ENCODE assay signal across 8 cellular contexts in genomic region chr22:50201191-50202129, GRCh38. TPM values are rescaled to one million over a fixed set of nuclear protein-coding genes. Genes with fewer than 3 reads are reported as not detected.
A peak's percentile ranks its signal among the peaks of the same experiment; 100 is the strongest.
DNase-seq lines count a peak whose midpoint lies in the region; ATAC-seq, FAIRE-seq and TF ChIP-seq lines count a peak whose summit lies in the region.

No MANE protein-coding gene starts in this region.

- no peak for FAIRE-seq in astrocyte (lab: Jason Lieb, UNC)
- FAIRE-seq in keratinocyte (lab: Jason Lieb, UNC), result no peak

- H3K36me3 ChIP-seq in CD4-positive, CD25-positive, alpha-beta regulatory T cell (ENCODE audit: control insufficient read depth, insufficient read depth, low read length), result peaks cover 11% of the 10 kb centered on the region
- peaks cover 30% of the 10 kb centered on the region for H3K36me3 ChIP-seq in HUES48 (ENCODE audit: control insufficient read depth, insufficient read depth, low read length)
- peaks cover 8% of the 10 kb centered on the region for H3K36me3 ChIP-seq in astrocyte (ENCODE audit: insufficient read depth, low read length)
- peaks cover 12 to 28% of the 10 kb centered on the region in 2 experiments for H3K36me3 ChIP-seq in keratinocyte (ENCODE audit: control insufficient read depth in 2 of 2, extremely low read depth in 1 of 2, insufficient read depth in 2 of 2, low read length in 2 of 2)

- peak; percentile 16 to 18 for ATAC-seq in CD4-positive, CD25-positive, alpha-beta regulatory T cell (ENCODE audit: low read depth in 2 of 2)
- ATAC-seq in GM21367 (IDR thresholded peaks at IDR 0.05; ENCODE audit: unreplicated experiment), result peak; percentile 15
- peak; percentile 49 for ATAC-seq in stimulated activated naive CD8-positive, alpha-beta T cell treated with anti-CD3 and anti-CD28 coated beads, Interleukin-15, amount 100 ng/mL, for 72 hours

- H3K27ac Mint-ChIP-seq in CD4-positive, CD25-positive, alpha-beta regulatory T cell, result peak overlapping the region in 2 of 3 donors; percentile 86
- H3K27ac Mint-ChIP-seq in astrocyte (ENCODE audit: unreplicated experiment), result no peak overlapping the region
- H3K27ac Mint-ChIP-seq in stimulated activated naive CD8-positive, alpha-beta T cell treated with anti-CD3 and anti-CD28 coated beads, Interleukin-15, amount 100 ng/mL, for 72 hours, result peak overlapping the region in 1 of 2 donors; percentile 83

- peak overlapping the region; percentile 97 for H3K4me2 ChIP-seq in astrocyte (ENCODE audit: low read length)
- peak overlapping the region; percentile 85 for H3K4me2 ChIP-seq in keratinocyte (ENCODE audit: control insufficient read depth, extremely low read depth, insufficient read depth, low read depth, low read length)

- H2AFZ ChIP-seq in astrocyte (ENCODE audit: low read depth, low read length) (peak overlapping the region; percentile 56), keratinocyte (ENCODE audit: control insufficient read depth, low read length) (no peak overlapping the region)

- peaks cover 46% of the 10 kb centered on the region for H4K20me1 ChIP-seq in astrocyte (ENCODE audit: insufficient read depth, low read length)
- no peaks in the 10 kb centered on the region for H4K20me1 ChIP-seq in keratinocyte (ENCODE audit: control insufficient read depth, extremely low read depth, insufficient read depth, low read length)

- DNase-seq in CD4-positive, CD25-positive, alpha-beta regulatory T cell, result no peak
- DNase-seq in astrocyte (ENCODE audit: low read depth) (no peak), keratinocyte (ENCODE audit: low read depth, low spot score) (no peak), retina (no peak), LoVo (ENCODE audit: low spot score) (no peak)
- DNase-seq in stimulated activated naive CD8-positive, alpha-beta T cell treated with anti-CD3 and anti-CD28 coated beads, Interleukin-15, amount 100 ng/mL, for 72 hours, result no peak

- peak overlapping the region; percentile 61 for H3K27ac ChIP-seq in CD4-positive, CD25-positive, alpha-beta regulatory T cell (ENCODE audit: insufficient read depth, low read length, poor library complexity, severe bottlenecking)
- H3K27ac ChIP-seq in HUES48 (ENCODE audit: low read depth, low read length) (no peak overlapping the region), astrocyte (ENCODE audit: low read depth, low read length) (no peak overlapping the region), keratinocyte (ENCODE audit: control insufficient read depth, insufficient read depth, low read length) (peak overlapping the region; percentile 40)

- no peaks in the 10 kb centered on the region for H3K27me3 Mint-ChIP-seq in CD4-positive, CD25-positive, alpha-beta regulatory T cell
- H3K27me3 Mint-ChIP-seq in astrocyte (ENCODE audit: low read depth, unreplicated experiment), result no peaks in the 10 kb centered on the region
- no peaks in the 10 kb centered on the region for H3K27me3 Mint-ChIP-seq in stimulated activated naive CD8-positive, alpha-beta T cell treated with anti-CD3 and anti-CD28 coated beads, Interleukin-15, amount 100 ng/mL, for 72 hours

- no peaks in the 10 kb centered on the region for H3K27me3 ChIP-seq in CD4-positive, CD25-positive, alpha-beta regulatory T cell (ENCODE audit: control insufficient read depth, insufficient read depth, low read length)
- H3K27me3 ChIP-seq in HUES48 (ENCODE audit: control insufficient read depth, insufficient read depth, low read length), result no peaks in the 10 kb centered on the region
- H3K27me3 ChIP-seq in astrocyte (ENCODE audit: insufficient read depth, low read length), result no peaks in the 10 kb centered on the region
- no peaks in the 10 kb centered on the region for H3K27me3 ChIP-seq in keratinocyte (ENCODE audit: control insufficient read depth, extremely low read depth, insufficient read depth, low read length)

- H3K4me1 ChIP-seq in CD4-positive, CD25-positive, alpha-beta regulatory T cell (ENCODE audit: control insufficient read depth, insufficient read depth, low read length, poor library complexity, severe bottlenecking), result peaks cover 24% of the 10 kb centered on the region
- H3K4me1 ChIP-seq in HUES48 (ENCODE audit: control insufficient read depth, insufficient read depth, low read length) (0 out of 2 replicates have a peak, but pooled peaks cover 6% of the 10 kb centered on the region), astrocyte (ENCODE audit: insufficient read depth, low read length) (peaks cover 13% of the 10 kb centered on the region), keratinocyte (ENCODE audit: control insufficient read depth, extremely low read depth, insufficient read depth, low read length) (peaks cover 11% of the 10 kb centered on the region)

- dilution Hi-C loops in keratinocyte (cut with MboI; ENCODE audit: extremely low pct_ligation_motif_present, low sequenced_read_pairs), result no loop called here

- H3K9me3 Mint-ChIP-seq in CD4-positive, CD25-positive, alpha-beta regulatory T cell, result no peaks in the 10 kb centered on the region
- H3K9me3 Mint-ChIP-seq in astrocyte (ENCODE audit: unreplicated experiment), result no peaks in the 10 kb centered on the region
- H3K9me3 Mint-ChIP-seq in stimulated activated naive CD8-positive, alpha-beta T cell treated with anti-CD3 and anti-CD28 coated beads, Interleukin-15, amount 100 ng/mL, for 72 hours, result no peaks in the 10 kb centered on the region

- TF ChIP-seq CTCF in astrocyte (IDR thresholded peaks at IDR 0.05; ENCODE audit: insufficient read depth, low read depth, low read length) (no peak), keratinocyte (optimal IDR thresholded peaks at IDR 0.05 in 1 of 3, IDR thresholded peaks at IDR 0.05 in 1 of 3, conservative IDR thresholded peaks at IDR 0.05 in 1 of 3; ENCODE audit: extremely low read depth in 1 of 3, insufficient read depth in 2 of 3, low read length in 3 of 3) (no peak)

- H3K79me2 ChIP-seq in astrocyte (ENCODE audit: insufficient read depth, low read length) (peaks cover 54% of the 10 kb centered on the region), keratinocyte (ENCODE audit: control insufficient read depth, insufficient read depth, low read length) (peaks cover 17% of the 10 kb centered on the region)

- peak overlapping the region; percentile 41 for H3K4me3 ChIP-seq in CD4-positive, CD25-positive, alpha-beta regulatory T cell (ENCODE audit: low read depth, low read length)
- H3K4me3 ChIP-seq in HUES48 (ENCODE audit: low read depth, low read length), result peak overlapping the region; percentile 79
- peak overlapping the region; percentile 66 for H3K4me3 ChIP-seq in astrocyte (ENCODE audit: insufficient read depth, low read depth, low read length)
- peak overlapping the region; percentile 54 to 87 (median 75) for H3K4me3 ChIP-seq in keratinocyte (ENCODE audit: control insufficient read depth in 2 of 3, extremely low read depth in 1 of 3, insufficient read depth in 2 of 3, low read depth in 1 of 3, low read length in 3 of 3)

- H3K9me1 ChIP-seq in keratinocyte (ENCODE audit: control insufficient read depth, extremely low read depth, insufficient read depth, low read length), result peaks cover 2% of the 10 kb centered on the region

- H3K36me3 Mint-ChIP-seq in CD4-positive, CD25-positive, alpha-beta regulatory T cell, result peaks cover 8% of the 10 kb centered on the region
- peaks cover 14% of the 10 kb centered on the region for H3K36me3 Mint-ChIP-seq in astrocyte (ENCODE audit: low read depth, unreplicated experiment)

- H3K9ac ChIP-seq in HUES48 (ENCODE audit: low read depth, low read length), result peak overlapping the region; percentile 24; the same call in 1 of the 2 replicates
- H3K9ac ChIP-seq in astrocyte (ENCODE audit: low read length), result peak overlapping the region; percentile 79
- peak overlapping the region; percentile 75 for H3K9ac ChIP-seq in keratinocyte (ENCODE audit: control insufficient read depth, extremely low read depth, insufficient read depth, low read length)

- no peaks in the 10 kb centered on the region for H3K9me3 ChIP-seq in CD4-positive, CD25-positive, alpha-beta regulatory T cell (ENCODE audit: control insufficient read depth in 2 of 2, low read length in 2 of 2)
- H3K9me3 ChIP-seq in HUES48 (ENCODE audit: control insufficient read depth, insufficient read depth, low read length) (no peaks in the 10 kb centered on the region), astrocyte (ENCODE audit: insufficient read depth, low read depth, low read length) (no peaks in the 10 kb centered on the region), keratinocyte (ENCODE audit: control insufficient read depth, low read depth, low read length) (no peaks in the 10 kb centered on the region)

- peak overlapping the region; percentile 81 to 90 (median 88) for H3K4me3 Mint-ChIP-seq in CD4-positive, CD25-positive, alpha-beta regulatory T cell
- H3K4me3 Mint-ChIP-seq in astrocyte (ENCODE audit: unreplicated experiment), result peak overlapping the region; percentile 88
- H3K4me3 Mint-ChIP-seq in stimulated activated naive CD8-positive, alpha-beta T cell treated with anti-CD3 and anti-CD28 coated beads, Interleukin-15, amount 100 ng/mL, for 72 hours, result peak overlapping the region; percentile 79 to 82

- H3K4me1 Mint-ChIP-seq in CD4-positive, CD25-positive, alpha-beta regulatory T cell, result peaks cover 0 to 42% (median 21%) of the 10 kb centered on the region in 4 donors
- no peaks in the 10 kb centered on the region for H3K4me1 Mint-ChIP-seq in astrocyte (ENCODE audit: low read depth, unreplicated experiment)
- peaks cover 37% of the 10 kb centered on the region for H3K4me1 Mint-ChIP-seq in stimulated activated naive CD8-positive, alpha-beta T cell treated with anti-CD3 and anti-CD28 coated beads, Interleukin-15, amount 100 ng/mL, for 72 hours

RNA-seq across cellular contexts. Expression of gene SELENOO, which starts 0.6 kb away (rescaled TPM):
- 31.9 TPM for total RNA-seq in CD4-positive, CD25-positive, alpha-beta regulatory T cell
- polyA plus RNA-seq in CD4-positive, CD25-positive, alpha-beta regulatory T cell, result 1 to 10 TPM; 1.8 to 6.5 (median 3.3) TPM
- total RNA-seq in astrocyte, result 16.9 and 18.5 TPM in 2 replicates
- 14.4 to 32.1 TPM (median 22.0 TPM) in 3 replicates for polyA plus RNA-seq in keratinocyte
- polyA plus RNA-seq in keratinocyte (2011; ENCODE audit: low read depth), result 7.1 TPM
- polyA plus RNA-seq in keratinocyte (2011; cell fraction: cytosol; rRNA removed), result 10.5 and 27.6 TPM in 2 replicates
- 43.3 and 54.8 TPM in 2 replicates for polyA plus RNA-seq in keratinocyte (2011; cell fraction: nucleus; rRNA removed)
- 18.9 and 29.1 TPM in 2 replicates for polyA plus RNA-seq in keratinocyte (2012; ENCODE audit: low replicate concordance)
- polyA minus RNA-seq in keratinocyte, result 13.9 to 25.9 TPM (median 16.6 TPM) in 3 replicates
- polyA minus RNA-seq in keratinocyte (2011; cell fraction: cytosol; rRNA and poly(A)+ RNA removed), result 51.8 TPM
- polyA minus RNA-seq in keratinocyte (2011; cell fraction: nucleus; rRNA and poly(A)+ RNA removed), result 29.0 and 29.5 TPM in 2 replicates

RNA-seq across cellular contexts. Expression of gene TRABD, which starts 15.7 kb away (rescaled TPM):
- 115 TPM for total RNA-seq in CD4-positive, CD25-positive, alpha-beta regulatory T cell
- polyA plus RNA-seq in CD4-positive, CD25-positive, alpha-beta regulatory T cell, result 10 to 100 TPM; 33.0 to 47.6 (median 38.5) TPM
- total RNA-seq in astrocyte, result 34.0 and 35.7 TPM in 2 replicates
- polyA plus RNA-seq in keratinocyte, result 22.7 to 38.0 TPM (median 31.7 TPM) in 3 replicates
- polyA plus RNA-seq in keratinocyte (2011; ENCODE audit: low read depth), result 19.8 TPM
- polyA plus RNA-seq in keratinocyte (2011; cell fraction: cytosol; rRNA removed), result 14.9 and 35.0 TPM in 2 replicates
- polyA plus RNA-seq in keratinocyte (2011; cell fraction: nucleus; rRNA removed), result 72.7 and 96.3 TPM in 2 replicates
- polyA plus RNA-seq in keratinocyte (2012; ENCODE audit: low replicate concordance), result 31.1 and 41.3 TPM in 2 replicates
- polyA minus RNA-seq in keratinocyte, result 13.1 to 52.8 TPM (median 16.4 TPM) in 3 replicates
- 34.7 TPM for polyA minus RNA-seq in keratinocyte (2011; cell fraction: cytosol; rRNA and poly(A)+ RNA removed)
- 22.4 and 22.9 TPM in 2 replicates for polyA minus RNA-seq in keratinocyte (2011; cell fraction: nucleus; rRNA and poly(A)+ RNA removed)

RNA-seq across cellular contexts. Expression of gene PANX2, which starts 30.9 kb away (rescaled TPM):
- not detected for total RNA-seq in CD4-positive, CD25-positive, alpha-beta regulatory T cell
- not detected for polyA plus RNA-seq in CD4-positive, CD25-positive, alpha-beta regulatory T cell
- total RNA-seq in astrocyte, result 2.3 and 2.8 TPM in 2 replicates
- polyA plus RNA-seq in keratinocyte, result 0.22 to 0.68 TPM (median 0.32 TPM) in 3 replicates
- 0.17 TPM for polyA plus RNA-seq in keratinocyte (2011; ENCODE audit: low read depth)
- 0.30 and 1.0 TPM in 2 replicates for polyA plus RNA-seq in keratinocyte (2011; cell fraction: cytosol; rRNA removed)
- 0.97 and 1.3 TPM in 2 replicates for polyA plus RNA-seq in keratinocyte (2011; cell fraction: nucleus; rRNA removed)
- 0.83 and 1.2 TPM in 2 replicates for polyA plus RNA-seq in keratinocyte (2012; ENCODE audit: low replicate concordance)
- 0.10 to 2.5 TPM in 2 of 3 replicates, not detected in the other for polyA minus RNA-seq in keratinocyte
- polyA minus RNA-seq in keratinocyte (2011; cell fraction: cytosol; rRNA and poly(A)+ RNA removed), result 0.77 TPM
- polyA minus RNA-seq in keratinocyte (2011; cell fraction: nucleus; rRNA and poly(A)+ RNA removed), result 0.23 and 0.53 TPM in 2 replicates

RNA-seq across cellular contexts. Expression of gene TUBGCP6, which starts 43.4 kb away (rescaled TPM):
- 132 TPM for total RNA-seq in CD4-positive, CD25-positive, alpha-beta regulatory T cell
- polyA plus RNA-seq in CD4-positive, CD25-positive, alpha-beta regulatory T cell, result 10 to 100 TPM; 14.0 to 16.3 (median 14.2) TPM
- 25.4 and 26.3 TPM in 2 replicates for total RNA-seq in astrocyte
- 10.1 to 19.0 TPM (median 11.6 TPM) in 3 replicates for polyA plus RNA-seq in keratinocyte
- polyA plus RNA-seq in keratinocyte (2011; ENCODE audit: low read depth), result 33.6 TPM
- 2.6 and 5.4 TPM in 2 replicates for polyA plus RNA-seq in keratinocyte (2011; cell fraction: cytosol; rRNA removed)
- 70.9 and 85.2 TPM in 2 replicates for polyA plus RNA-seq in keratinocyte (2011; cell fraction: nucleus; rRNA removed)
- polyA plus RNA-seq in keratinocyte (2012; ENCODE audit: low replicate concordance), result 14.1 and 15.8 TPM in 2 replicates
- 13.7 to 24.3 TPM (median 21.4 TPM) in 3 replicates for polyA minus RNA-seq in keratinocyte
- polyA minus RNA-seq in keratinocyte (2011; cell fraction: cytosol; rRNA and poly(A)+ RNA removed), result 19.2 TPM
- polyA minus RNA-seq in keratinocyte (2011; cell fraction: nucleus; rRNA and poly(A)+ RNA removed), result 39.8 and 40.1 TPM in 2 replicates

RNA-seq across cellular contexts. Expression of gene HDAC10, which starts 49.6 kb away (rescaled TPM):
- total RNA-seq in CD4-positive, CD25-positive, alpha-beta regulatory T cell, result 125 TPM
- 10 to 100 TPM in 1 of 4 donors, 1 to 10 TPM in 3; 6.0 to 12.5 (median 7.3) TPM for polyA plus RNA-seq in CD4-positive, CD25-positive, alpha-beta regulatory T cell
- 36.8 and 46.5 TPM in 2 replicates for total RNA-seq in astrocyte
- 4.7 to 12.4 TPM (median 8.2 TPM) in 3 replicates for polyA plus RNA-seq in keratinocyte
- polyA plus RNA-seq in keratinocyte (2011; ENCODE audit: low read depth), result 5.6 TPM
- 0.89 and 2.7 TPM in 2 replicates for polyA plus RNA-seq in keratinocyte (2011; cell fraction: cytosol; rRNA removed)
- 43.4 and 61.6 TPM in 2 replicates for polyA plus RNA-seq in keratinocyte (2011; cell fraction: nucleus; rRNA removed)
- 11.5 and 12.6 TPM in 2 replicates for polyA plus RNA-seq in keratinocyte (2012; ENCODE audit: low replicate concordance)
- polyA minus RNA-seq in keratinocyte, result 5.8 to 12.8 TPM (median 6.0 TPM) in 3 replicates
- 5.2 TPM for polyA minus RNA-seq in keratinocyte (2011; cell fraction: cytosol; rRNA and poly(A)+ RNA removed)
- 17.1 and 18.4 TPM in 2 replicates for polyA minus RNA-seq in keratinocyte (2011; cell fraction: nucleus; rRNA and poly(A)+ RNA removed)

Comparison
In these comparisons a context has a peak if more than half of its experiments do, and no peak if none do; other contexts are left out.
1. H3K27ac ChIP-seq: peak in CD4-positive, CD25-positive, alpha-beta regulatory T cell (single experiment) and keratinocyte (single experiment); none in HUES48 (single experiment) and astrocyte (single experiment).
2. H3K9ac ChIP-seq: peak in every context shown above with its lines; median percentile 79 in astrocyte; 75 in keratinocyte; 24 in HUES48.
3. Peak in every context shown above with its lines, with median percentiles within 50 percentile points of each other: ATAC-seq, H3K4me3 ChIP-seq and H3K4me3 Mint-ChIP-seq.